ENCODE assay signal across 28 cellular contexts in the genomic region with DNA sequence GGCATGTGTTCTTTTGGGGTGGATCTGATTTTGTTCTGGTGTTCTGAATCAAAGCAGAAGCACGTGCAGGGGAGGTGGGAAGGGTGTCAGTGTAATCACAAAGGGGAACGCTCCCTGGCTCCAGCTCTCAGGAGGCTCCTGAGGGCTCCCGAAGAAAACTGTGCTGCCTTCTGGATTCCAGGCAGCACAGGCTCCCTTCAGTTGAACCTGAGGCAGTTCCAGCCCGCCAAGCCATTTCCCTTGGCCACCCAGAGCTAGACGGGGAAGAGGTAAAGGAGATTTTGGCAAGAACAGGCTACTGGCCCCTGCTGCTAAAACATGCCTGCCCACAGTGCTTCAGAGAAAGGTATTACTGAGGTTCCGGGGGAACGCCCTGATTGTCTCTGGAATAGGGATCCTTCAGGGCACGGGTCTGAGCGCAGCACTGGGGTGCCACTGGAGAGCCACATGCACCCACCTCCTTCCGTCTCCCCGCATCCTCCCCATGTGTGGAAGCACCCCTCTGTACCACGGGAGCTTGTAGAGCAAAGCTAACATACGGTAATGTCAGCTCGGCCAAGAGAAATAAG.
DNase-seq lines count a peak whose midpoint lies in the region; ATAC-seq and TF ChIP-seq lines count a peak whose summit lies in the region.
"Had no signal": no experiment of that assay in that cellular context is flagged by ENCODE, and none has a peak within 500 bp of the region (broad histone marks: within the 10 kb centered on the region; RNA-seq: fewer than 3 reads in every experiment).

No MANE protein-coding gene starts in this region.

- no peaks in the 10 kb centered on the region for H3K4me1 ChIP-seq in left ventricle myocardium inferior
- H3K4me1 ChIP-seq in iPS-15b (ENCODE audit: control insufficient read depth, insufficient read depth, low read length) = no peaks in the 10 kb centered on the region
- H3K4me1 ChIP-seq in psoas muscle = no peaks in the 10 kb centered on the region
- H3K4me1 ChIP-seq: esophagus squamous epithelium, foreskin keratinocyte, heart left ventricle, sigmoid colon, upper lobe of left lung had no signal

- WGBS in psoas muscle, 3 donors = 53 to 60% (median 54%) methylated on average over 14 of the region's 14 CpGs

- H3K36me3 ChIP-seq in left ventricle myocardium inferior = no peaks in the 10 kb centered on the region
- no peaks in the 10 kb centered on the region for H3K36me3 ChIP-seq in iPS-15b (ENCODE audit: control insufficient read depth, insufficient read depth, low read length)
- H3K36me3 ChIP-seq in psoas muscle (ENCODE audit: insufficient read depth in 1 of 2, low read depth in 1 of 2) = no peaks in the 10 kb centered on the region
- H3K36me3 ChIP-seq: esophagus squamous epithelium, heart left ventricle, neutrophil, sigmoid colon, upper lobe of left lung had no signal

- H3K4me3 ChIP-seq in left ventricle myocardium inferior (peak overlapping the region; percentile 52), iPS-15b (ENCODE audit: low read depth, low read length) (peak overlapping the region; percentile 46), psoas muscle (peak overlapping the region; percentile 53)
- H3K4me3 ChIP-seq: esophagus squamous epithelium, upper lobe of left lung had no signal

- DNase-seq in left ventricle myocardium inferior (no peak), Right ventricle myocardium inferior (ENCODE audit: missing footprints) (no peak), psoas muscle (no peak), anterior cingulate cortex (lab: John Stamatoyannopoulos, UW) (no peak), AG08395 (ENCODE audit: low spot score) (no peak)
- DNase-seq: activated CD4-positive, CD25-positive, alpha-beta regulatory T cell; activated naive CD4-positive, alpha-beta T cell; activated naive CD8-positive, alpha-beta T cell treated with anti-CD3 and anti-CD28 coated beads, Interleukin-2, amount 50 U/mL, for 24 hours; activated T-cell treated with anti-CD3 and anti-CD28 coated beads, Interleukin-2, amount 50 U/mL, for 48 hours; cerebellar nuclear complex; esophagus squamous epithelium; foreskin keratinocyte; HFFc6; immature natural killer cell; Karpas-422; left colon; NCI-H1417; NCI-H2029 treated with DMSO at 0.1 percent for 48 hours; NCI-H524; sigmoid colon; SK-N-SH had no signal

- no peak overlapping the region for H3K9ac ChIP-seq in iPS-15b (ENCODE audit: low read depth, low read length)
- H3K9ac ChIP-seq: SK-N-SH had no signal

- H3K27me3 ChIP-seq in left ventricle myocardium inferior (ENCODE audit: low read depth) (peaks cover 8% of the 10 kb centered on the region), iPS-15b (ENCODE audit: control insufficient read depth, insufficient read depth, low read length) (peaks cover 12% of the 10 kb centered on the region), psoas muscle (ENCODE audit: insufficient read depth in 3 of 3, low read length in 2 of 3) (no peaks in the 10 kb centered on the region)
- H3K27me3 ChIP-seq: heart left ventricle, sigmoid colon, upper lobe of left lung had no signal

- TF ChIP-seq CTCF in left ventricle myocardium inferior (IDR thresholded peaks at IDR 0.05; ENCODE audit: borderline replicate concordance) (no peak), psoas muscle (IDR thresholded peaks at IDR 0.05) (no peak)

- intact Hi-C loops in left ventricle myocardium inferior (cut with micrococcal nuclease) = no loop called here
- intact Hi-C loops in Right ventricle myocardium inferior (cut with DNase I) = loop anchor here (10.0 kb wide), 1 partner anchor 60 kb away; no protein-coding TSS in a partner anchor
- intact Hi-C loops in psoas muscle (cut with DNase I) = no loop called here

- no peaks in the 10 kb centered on the region for H3K9me3 ChIP-seq in left ventricle myocardium inferior (replicated peaks)
- H3K9me3 ChIP-seq in iPS-15b (ENCODE audit: control insufficient read depth, insufficient read depth, low read length) = no peaks in the 10 kb centered on the region
- H3K9me3 ChIP-seq in psoas muscle = no peaks in the 10 kb centered on the region
- H3K9me3 ChIP-seq: esophagus squamous epithelium, neutrophil, sigmoid colon, SK-N-SH, upper lobe of left lung had no signal

- ATAC-seq in Right ventricle myocardium inferior (no peak), psoas muscle (no peak), HG03045 (IDR thresholded peaks at IDR 0.05; ENCODE audit: unreplicated experiment) (no peak), HG02759 (IDR thresholded peaks at IDR 0.05; ENCODE audit: unreplicated experiment) (no peak)
- ATAC-seq: activated naive CD8-positive, alpha-beta T cell treated with anti-CD3 and anti-CD28 coated beads, Interleukin-2, amount 50 U/mL, for 24 hours; foreskin keratinocyte; left colon; stimulated activated effector memory CD8-positive, alpha-beta T cell treated with anti-CD3 and anti-CD28 coated beads, Interleukin-12 subunit alpha, Interleukin-12 subunit beta, amount 100 ng/mL, for 72 hours had no signal

- H3K27ac ChIP-seq in left ventricle myocardium inferior (replicated peaks) (no peak overlapping the region), psoas muscle (no peak overlapping the region)
- H3K27ac ChIP-seq: esophagus squamous epithelium, foreskin keratinocyte, heart left ventricle, neutrophil, sigmoid colon, upper lobe of left lung had no signal
